8 cellular contexts compared by ENCODE assay signal in genomic region chr7:21758286-21758685, GRCh38.
"Had no signal": no experiment of that assay in that cellular context is flagged by ENCODE, and none has a peak within 500 bp of the region (broad histone marks: within the 10 kb centered on the region; RNA-seq: fewer than 3 reads in every experiment).

No MANE protein-coding gene starts in this region.

- H2AFZ ChIP-seq: GM23248 had no signal

- H3K4me1 ChIP-seq: HAP-1 had no signal

- H3K4me3 Mint-ChIP-seq: HFFc6 had no signal

- H3K9me3 ChIP-seq: HAP-1 had no signal

- H3K27ac ChIP-seq: GM23248, HL-60 had no signal

- H3K36me3 ChIP-seq: HAP-1 had no signal

- H3K27ac Mint-ChIP-seq: HFFc6 had no signal

- ATAC-seq: HCT116 had no signal

- H3K4me3 ChIP-seq: GM23248, HAP-1 had no signal

- H3K9me3 Mint-ChIP-seq: HFFc6 had no signal

- H3K9ac ChIP-seq: GM23248 had no signal

- DNase-seq: GM23248, GOT3, H7, HFFc6, IMR-90 had no signal
